Comparison of ENCODE assay signal across 1 cellular context in the genomic region with DNA sequence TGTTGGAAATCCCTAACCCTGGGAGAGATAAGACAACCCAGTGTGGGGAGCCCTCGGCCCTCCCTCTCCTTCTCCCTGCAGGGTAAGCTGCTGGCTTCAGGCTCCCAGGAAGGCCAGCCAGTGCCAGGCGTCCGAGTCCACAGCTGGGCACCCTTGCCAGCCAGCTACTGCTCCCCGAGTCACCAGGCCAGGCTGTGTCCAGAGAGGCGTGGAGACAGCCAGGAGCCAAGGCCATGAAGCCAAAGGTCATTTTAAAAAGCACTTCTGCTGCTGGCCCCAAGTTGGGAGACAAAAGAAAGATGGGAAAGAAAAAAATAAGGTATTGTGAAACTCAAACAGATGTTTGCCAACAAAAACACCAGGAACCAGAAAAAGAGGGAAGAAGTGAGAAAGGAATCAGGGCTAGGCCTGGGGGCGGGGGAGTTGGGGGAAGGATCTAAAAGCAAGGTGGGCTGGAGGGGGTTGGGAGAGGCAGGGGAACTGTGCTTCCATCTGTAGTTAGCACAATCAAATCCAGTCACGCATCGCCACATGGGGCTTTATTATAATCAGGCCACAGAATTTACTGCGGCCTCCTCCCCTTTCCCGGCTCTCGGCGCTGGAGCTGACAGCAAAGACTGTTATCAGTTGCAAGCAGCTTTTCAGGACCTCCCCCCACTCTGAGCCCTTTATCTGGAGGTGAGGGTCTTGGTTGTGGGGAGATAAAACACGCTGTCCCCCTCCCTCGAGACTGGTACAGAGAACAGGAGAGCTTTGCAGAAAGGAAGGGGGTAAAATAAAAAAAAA.
TF ChIP-seq lines count a peak whose summit lies in the region.

No MANE protein-coding gene starts in this region.

TF ChIP-seq in WTC11, 78 proteins besides CTCF, POLR2A, EP300 and RAD21 (continued from another document):
- TF ChIP-seq, protein P1, sequence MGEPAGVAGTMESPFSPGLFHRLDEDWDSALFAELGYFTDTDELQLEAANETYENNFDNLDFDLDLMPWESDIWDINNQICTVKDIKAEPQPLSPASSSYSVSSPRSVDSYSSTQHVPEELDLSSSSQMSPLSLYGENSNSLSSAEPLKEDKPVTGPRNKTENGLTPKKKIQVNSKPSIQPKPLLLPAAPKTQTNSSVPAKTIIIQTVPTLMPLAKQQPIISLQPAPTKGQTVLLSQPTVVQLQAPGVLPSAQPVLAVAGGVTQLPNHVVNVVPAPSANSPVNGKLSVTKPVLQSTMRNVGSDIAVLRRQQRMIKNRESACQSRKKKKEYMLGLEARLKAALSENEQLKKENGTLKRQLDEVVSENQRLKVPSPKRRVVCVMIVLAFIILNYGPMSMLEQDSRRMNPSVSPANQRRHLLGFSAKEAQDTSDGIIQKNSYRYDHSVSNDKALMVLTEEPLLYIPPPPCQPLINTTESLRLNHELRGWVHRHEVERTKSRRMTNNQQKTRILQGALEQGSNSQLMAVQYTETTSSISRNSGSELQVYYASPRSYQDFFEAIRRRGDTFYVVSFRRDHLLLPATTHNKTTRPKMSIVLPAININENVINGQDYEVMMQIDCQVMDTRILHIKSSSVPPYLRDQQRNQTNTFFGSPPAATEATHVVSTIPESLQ (CRISPR knock-in tag; IDR thresholded peaks at IDR 0.05) = no peak
